1 cellular context compared by ENCODE assay signal in the genomic region with DNA sequence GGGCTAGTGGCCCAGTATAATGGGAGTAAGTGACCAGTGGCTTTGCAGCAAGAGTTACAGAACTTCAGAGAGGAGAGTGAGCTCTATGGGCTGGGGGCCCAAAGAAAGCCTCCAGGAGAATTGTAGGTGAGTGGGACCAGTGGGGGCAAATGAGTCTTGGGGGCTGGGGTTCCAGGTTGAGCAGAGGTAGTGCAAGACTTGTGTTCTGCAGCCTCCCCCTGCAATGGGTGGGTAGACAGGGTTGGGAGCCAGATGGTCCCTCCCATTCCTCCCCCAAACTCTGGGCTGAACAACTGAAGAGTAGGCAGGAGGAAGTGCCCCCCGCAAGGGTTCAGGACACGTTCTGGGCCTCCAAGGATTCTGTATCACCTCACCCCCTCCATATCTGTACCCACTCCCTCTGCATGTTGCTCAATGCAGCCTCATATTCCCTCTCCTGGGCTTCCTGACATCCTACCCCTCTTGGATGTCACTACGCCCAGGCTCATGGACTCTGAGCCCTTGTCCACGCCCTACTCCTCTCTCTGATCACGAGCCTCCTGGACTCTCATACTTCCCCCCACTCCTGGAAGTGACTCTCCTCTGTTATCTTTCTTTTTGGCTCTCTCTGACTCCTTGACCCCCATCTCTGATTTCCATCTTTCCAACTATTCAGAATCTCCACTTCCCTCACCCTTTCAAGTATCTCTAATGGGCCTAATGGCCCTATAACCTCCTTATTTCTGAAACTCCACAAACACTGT.
TF ChIP-seq lines count a peak whose summit lies in the region.

No MANE protein-coding gene starts in this region.

TF ChIP-seq in HepG2, 621 proteins besides CTCF, POLR2A, EP300 and RAD21 (continued from another document and continues in another):
- TF ChIP-seq, protein P1, sequence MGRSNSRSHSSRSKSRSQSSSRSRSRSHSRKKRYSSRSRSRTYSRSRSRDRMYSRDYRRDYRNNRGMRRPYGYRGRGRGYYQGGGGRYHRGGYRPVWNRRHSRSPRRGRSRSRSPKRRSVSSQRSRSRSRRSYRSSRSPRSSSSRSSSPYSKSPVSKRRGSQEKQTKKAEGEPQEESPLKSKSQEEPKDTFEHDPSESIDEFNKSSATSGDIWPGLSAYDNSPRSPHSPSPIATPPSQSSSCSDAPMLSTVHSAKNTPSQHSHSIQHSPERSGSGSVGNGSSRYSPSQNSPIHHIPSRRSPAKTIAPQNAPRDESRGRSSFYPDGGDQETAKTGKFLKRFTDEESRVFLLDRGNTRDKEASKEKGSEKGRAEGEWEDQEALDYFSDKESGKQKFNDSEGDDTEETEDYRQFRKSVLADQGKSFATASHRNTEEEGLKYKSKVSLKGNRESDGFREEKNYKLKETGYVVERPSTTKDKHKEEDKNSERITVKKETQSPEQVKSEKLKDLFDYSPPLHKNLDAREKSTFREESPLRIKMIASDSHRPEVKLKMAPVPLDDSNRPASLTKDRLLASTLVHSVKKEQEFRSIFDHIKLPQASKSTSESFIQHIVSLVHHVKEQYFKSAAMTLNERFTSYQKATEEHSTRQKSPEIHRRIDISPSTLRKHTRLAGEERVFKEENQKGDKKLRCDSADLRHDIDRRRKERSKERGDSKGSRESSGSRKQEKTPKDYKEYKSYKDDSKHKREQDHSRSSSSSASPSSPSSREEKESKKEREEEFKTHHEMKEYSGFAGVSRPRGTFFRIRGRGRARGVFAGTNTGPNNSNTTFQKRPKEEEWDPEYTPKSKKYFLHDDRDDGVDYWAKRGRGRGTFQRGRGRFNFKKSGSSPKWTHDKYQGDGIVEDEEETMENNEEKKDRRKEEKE (IDR thresholded peaks at IDR 0.05): no peak
- TF ChIP-seq ZSCAN29 (CRISPR knock-in tag; conservative IDR thresholded peaks at IDR 0.05) (no peak), MAFK (conservative IDR thresholded peaks at IDR 0.05 in 1 of 2, IDR thresholded peaks at IDR 0.05 in 1 of 2; ENCODE audit: low read length in 2 of 2) (no peak), ZNF782 (CRISPR knock-in tag; IDR thresholded peaks at IDR 0.05; ENCODE audit: borderline replicate concordance) (no peak), ZNF3 (CRISPR knock-in tag; IDR thresholded peaks at IDR 0.05) (no peak), KDM5B (CRISPR knock-in tag; IDR thresholded peaks at IDR 0.05; ENCODE audit: borderline replicate concordance) (peak; percentile 75), ZNF205 (CRISPR knock-in tag; IDR thresholded peaks at IDR 0.05) (peak; percentile 81; the same call in 1 of the 2 replicates), ZNF382 (CRISPR knock-in tag; IDR thresholded peaks at IDR 0.05; ENCODE audit: borderline replicate concordance) (no peak), ZNF615 (CRISPR knock-in tag; IDR thresholded peaks at IDR 0.05; ENCODE audit: borderline replicate concordance) (no peak), ELF4 (CRISPR knock-in tag; IDR thresholded peaks at IDR 0.05; ENCODE audit: borderline replicate concordance) (no peak), ZNF788 (CRISPR knock-in tag; IDR thresholded peaks at IDR 0.05; ENCODE audit: borderline replicate concordance) (peak; percentile 39; the same call in 1 of the 2 replicates), ZFP90 (CRISPR knock-in tag; IDR thresholded peaks at IDR 0.05; ENCODE audit: borderline replicate concordance) (0 out of 2 replicates have a peak, but pooled peaks have one; percentile 43), TCF7 (IDR thresholded peaks at IDR 0.05; ENCODE audit: low read depth) (no peak), ZNF761 (CRISPR knock-in tag; conservative IDR thresholded peaks at IDR 0.05) (no peak), ERF (CRISPR knock-in tag; IDR thresholded peaks at IDR 0.05) (peak; percentile 79), ZNF460 (CRISPR knock-in tag; IDR thresholded peaks at IDR 0.05; ENCODE audit: borderline replicate concordance) (no peak), HNRNPK (IDR thresholded peaks at IDR 0.05; ENCODE audit: low read depth, low read length, poor library complexity, severe bottlenecking) (no peak), ZNF383 (CRISPR knock-in tag; IDR thresholded peaks at IDR 0.05; ENCODE audit: borderline replicate concordance) (no peak), ZNF672 (CRISPR knock-in tag; IDR thresholded peaks at IDR 0.05) (no peak), ZNF75D (CRISPR knock-in tag; IDR thresholded peaks at IDR 0.05; ENCODE audit: borderline replicate concordance) (no peak), ZNF549 (CRISPR knock-in tag; IDR thresholded peaks at IDR 0.05) (no peak), ZNF570 (CRISPR knock-in tag; IDR thresholded peaks at IDR 0.05; ENCODE audit: borderline replicate concordance) (no peak), THAP11 (CRISPR knock-in tag; IDR thresholded peaks at IDR 0.05) (peak; percentile 72), ZNF619 (CRISPR knock-in tag; IDR thresholded peaks at IDR 0.05) (no peak), WIZ (CRISPR knock-in tag; IDR thresholded peaks at IDR 0.05) (no peak), TSC22D2 (CRISPR knock-in tag; IDR thresholded peaks at IDR 0.05; ENCODE audit: borderline replicate concordance) (0 out of 2 replicates have a peak, but pooled peaks have one; percentile 60)
- TF ChIP-seq, protein P2, sequence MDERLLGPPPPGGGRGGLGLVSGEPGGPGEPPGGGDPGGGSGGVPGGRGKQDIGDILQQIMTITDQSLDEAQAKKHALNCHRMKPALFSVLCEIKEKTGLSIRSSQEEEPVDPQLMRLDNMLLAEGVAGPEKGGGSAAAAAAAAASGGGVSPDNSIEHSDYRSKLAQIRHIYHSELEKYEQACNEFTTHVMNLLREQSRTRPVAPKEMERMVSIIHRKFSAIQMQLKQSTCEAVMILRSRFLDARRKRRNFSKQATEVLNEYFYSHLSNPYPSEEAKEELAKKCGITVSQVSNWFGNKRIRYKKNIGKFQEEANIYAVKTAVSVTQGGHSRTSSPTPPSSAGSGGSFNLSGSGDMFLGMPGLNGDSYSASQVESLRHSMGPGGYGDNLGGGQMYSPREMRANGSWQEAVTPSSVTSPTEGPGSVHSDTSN (CRISPR knock-in tag; IDR thresholded peaks at IDR 0.05): no peak
- TF ChIP-seq, protein P3, sequence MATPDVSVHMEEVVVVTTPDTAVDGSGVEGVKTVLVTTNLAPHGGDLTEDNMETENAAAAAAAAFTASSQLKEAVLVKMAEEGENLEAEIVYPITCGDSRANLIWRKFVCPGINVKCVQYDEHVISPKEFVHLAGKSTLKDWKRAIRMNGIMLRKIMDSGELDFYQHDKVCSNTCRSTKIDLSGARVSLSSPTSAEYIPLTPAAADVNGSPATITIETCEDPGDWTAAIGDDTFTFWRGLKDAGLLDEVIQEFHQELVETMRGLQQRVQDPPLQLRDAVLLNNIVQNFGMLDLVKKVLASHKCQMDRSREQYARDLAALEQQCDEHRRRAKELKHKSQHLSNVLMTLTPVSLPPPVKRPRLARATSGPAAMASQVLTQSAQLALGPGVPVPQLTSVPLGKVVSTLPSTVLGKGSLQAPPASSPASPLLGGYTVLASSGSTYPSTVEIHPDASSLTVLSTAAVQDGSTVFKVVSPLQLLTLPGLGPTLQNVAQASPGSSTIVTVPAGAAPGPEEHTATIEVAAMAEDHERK (CRISPR knock-in tag; IDR thresholded peaks at IDR 0.05; ENCODE audit: low read depth): no peak
- TF ChIP-seq, protein P4, sequence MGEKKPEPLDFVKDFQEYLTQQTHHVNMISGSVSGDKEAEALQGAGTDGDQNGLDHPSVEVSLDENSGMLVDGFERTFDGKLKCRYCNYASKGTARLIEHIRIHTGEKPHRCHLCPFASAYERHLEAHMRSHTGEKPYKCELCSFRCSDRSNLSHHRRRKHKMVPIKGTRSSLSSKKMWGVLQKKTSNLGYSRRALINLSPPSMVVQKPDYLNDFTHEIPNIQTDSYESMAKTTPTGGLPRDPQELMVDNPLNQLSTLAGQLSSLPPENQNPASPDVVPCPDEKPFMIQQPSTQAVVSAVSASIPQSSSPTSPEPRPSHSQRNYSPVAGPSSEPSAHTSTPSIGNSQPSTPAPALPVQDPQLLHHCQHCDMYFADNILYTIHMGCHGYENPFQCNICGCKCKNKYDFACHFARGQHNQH (CRISPR knock-in tag; IDR thresholded peaks at IDR 0.05): peak; percentile 76; the same call in 1 of the 2 replicates
- TF ChIP-seq, protein P5, sequence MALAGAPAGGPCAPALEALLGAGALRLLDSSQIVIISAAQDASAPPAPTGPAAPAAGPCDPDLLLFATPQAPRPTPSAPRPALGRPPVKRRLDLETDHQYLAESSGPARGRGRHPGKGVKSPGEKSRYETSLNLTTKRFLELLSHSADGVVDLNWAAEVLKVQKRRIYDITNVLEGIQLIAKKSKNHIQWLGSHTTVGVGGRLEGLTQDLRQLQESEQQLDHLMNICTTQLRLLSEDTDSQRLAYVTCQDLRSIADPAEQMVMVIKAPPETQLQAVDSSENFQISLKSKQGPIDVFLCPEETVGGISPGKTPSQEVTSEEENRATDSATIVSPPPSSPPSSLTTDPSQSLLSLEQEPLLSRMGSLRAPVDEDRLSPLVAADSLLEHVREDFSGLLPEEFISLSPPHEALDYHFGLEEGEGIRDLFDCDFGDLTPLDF (CRISPR knock-in tag; IDR thresholded peaks at IDR 0.05): no peak
- TF ChIP-seq, protein P6, sequence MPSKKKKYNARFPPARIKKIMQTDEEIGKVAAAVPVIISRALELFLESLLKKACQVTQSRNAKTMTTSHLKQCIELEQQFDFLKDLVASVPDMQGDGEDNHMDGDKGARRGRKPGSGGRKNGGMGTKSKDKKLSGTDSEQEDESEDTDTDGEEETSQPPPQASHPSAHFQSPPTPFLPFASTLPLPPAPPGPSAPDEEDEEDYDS (CRISPR knock-in tag; IDR thresholded peaks at IDR 0.05): no peak; the same call in 1 of the 2 replicates
- TF ChIP-seq, protein P7, sequence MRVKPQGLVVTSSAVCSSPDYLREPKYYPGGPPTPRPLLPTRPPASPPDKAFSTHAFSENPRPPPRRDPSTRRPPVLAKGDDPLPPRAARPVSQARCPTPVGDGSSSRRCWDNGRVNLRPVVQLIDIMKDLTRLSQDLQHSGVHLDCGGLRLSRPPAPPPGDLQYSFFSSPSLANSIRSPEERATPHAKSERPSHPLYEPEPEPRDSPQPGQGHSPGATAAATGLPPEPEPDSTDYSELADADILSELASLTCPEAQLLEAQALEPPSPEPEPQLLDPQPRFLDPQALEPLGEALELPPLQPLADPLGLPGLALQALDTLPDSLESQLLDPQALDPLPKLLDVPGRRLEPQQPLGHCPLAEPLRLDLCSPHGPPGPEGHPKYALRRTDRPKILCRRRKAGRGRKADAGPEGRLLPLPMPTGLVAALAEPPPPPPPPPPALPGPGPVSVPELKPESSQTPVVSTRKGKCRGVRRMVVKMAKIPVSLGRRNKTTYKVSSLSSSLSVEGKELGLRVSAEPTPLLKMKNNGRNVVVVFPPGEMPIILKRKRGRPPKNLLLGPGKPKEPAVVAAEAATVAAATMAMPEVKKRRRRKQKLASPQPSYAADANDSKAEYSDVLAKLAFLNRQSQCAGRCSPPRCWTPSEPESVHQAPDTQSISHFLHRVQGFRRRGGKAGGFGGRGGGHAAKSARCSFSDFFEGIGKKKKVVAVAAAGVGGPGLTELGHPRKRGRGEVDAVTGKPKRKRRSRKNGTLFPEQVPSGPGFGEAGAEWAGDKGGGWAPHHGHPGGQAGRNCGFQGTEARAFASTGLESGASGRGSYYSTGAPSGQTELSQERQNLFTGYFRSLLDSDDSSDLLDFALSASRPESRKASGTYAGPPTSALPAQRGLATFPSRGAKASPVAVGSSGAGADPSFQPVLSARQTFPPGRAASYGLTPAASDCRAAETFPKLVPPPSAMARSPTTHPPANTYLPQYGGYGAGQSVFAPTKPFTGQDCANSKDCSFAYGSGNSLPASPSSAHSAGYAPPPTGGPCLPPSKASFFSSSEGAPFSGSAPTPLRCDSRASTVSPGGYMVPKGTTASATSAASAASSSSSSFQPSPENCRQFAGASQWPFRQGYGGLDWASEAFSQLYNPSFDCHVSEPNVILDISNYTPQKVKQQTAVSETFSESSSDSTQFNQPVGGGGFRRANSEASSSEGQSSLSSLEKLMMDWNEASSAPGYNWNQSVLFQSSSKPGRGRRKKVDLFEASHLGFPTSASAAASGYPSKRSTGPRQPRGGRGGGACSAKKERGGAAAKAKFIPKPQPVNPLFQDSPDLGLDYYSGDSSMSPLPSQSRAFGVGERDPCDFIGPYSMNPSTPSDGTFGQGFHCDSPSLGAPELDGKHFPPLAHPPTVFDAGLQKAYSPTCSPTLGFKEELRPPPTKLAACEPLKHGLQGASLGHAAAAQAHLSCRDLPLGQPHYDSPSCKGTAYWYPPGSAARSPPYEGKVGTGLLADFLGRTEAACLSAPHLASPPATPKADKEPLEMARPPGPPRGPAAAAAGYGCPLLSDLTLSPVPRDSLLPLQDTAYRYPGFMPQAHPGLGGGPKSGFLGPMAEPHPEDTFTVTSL (CRISPR knock-in tag; IDR thresholded peaks at IDR 0.05; ENCODE audit: borderline replicate concordance): no peak
- TF ChIP-seq, protein P8, sequence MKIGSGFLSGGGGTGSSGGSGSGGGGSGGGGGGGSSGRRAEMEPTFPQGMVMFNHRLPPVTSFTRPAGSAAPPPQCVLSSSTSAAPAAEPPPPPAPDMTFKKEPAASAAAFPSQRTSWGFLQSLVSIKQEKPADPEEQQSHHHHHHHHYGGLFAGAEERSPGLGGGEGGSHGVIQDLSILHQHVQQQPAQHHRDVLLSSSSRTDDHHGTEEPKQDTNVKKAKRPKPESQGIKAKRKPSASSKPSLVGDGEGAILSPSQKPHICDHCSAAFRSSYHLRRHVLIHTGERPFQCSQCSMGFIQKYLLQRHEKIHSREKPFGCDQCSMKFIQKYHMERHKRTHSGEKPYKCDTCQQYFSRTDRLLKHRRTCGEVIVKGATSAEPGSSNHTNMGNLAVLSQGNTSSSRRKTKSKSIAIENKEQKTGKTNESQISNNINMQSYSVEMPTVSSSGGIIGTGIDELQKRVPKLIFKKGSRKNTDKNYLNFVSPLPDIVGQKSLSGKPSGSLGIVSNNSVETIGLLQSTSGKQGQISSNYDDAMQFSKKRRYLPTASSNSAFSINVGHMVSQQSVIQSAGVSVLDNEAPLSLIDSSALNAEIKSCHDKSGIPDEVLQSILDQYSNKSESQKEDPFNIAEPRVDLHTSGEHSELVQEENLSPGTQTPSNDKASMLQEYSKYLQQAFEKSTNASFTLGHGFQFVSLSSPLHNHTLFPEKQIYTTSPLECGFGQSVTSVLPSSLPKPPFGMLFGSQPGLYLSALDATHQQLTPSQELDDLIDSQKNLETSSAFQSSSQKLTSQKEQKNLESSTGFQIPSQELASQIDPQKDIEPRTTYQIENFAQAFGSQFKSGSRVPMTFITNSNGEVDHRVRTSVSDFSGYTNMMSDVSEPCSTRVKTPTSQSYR (CRISPR knock-in tag; IDR thresholded peaks at IDR 0.05; ENCODE audit: borderline replicate concordance): peak; percentile 84
- TF ChIP-seq, protein P9, sequence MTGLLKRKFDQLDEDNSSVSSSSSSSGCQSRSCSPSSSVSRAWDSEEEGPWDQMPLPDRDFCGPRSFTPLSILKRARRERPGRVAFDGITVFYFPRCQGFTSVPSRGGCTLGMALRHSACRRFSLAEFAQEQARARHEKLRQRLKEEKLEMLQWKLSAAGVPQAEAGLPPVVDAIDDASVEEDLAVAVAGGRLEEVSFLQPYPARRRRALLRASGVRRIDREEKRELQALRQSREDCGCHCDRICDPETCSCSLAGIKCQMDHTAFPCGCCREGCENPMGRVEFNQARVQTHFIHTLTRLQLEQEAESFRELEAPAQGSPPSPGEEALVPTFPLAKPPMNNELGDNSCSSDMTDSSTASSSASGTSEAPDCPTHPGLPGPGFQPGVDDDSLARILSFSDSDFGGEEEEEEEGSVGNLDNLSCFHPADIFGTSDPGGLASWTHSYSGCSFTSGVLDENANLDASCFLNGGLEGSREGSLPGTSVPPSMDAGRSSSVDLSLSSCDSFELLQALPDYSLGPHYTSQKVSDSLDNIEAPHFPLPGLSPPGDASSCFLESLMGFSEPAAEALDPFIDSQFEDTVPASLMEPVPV (CRISPR knock-in tag; IDR thresholded peaks at IDR 0.05): no peak
- TF ChIP-seq, protein P10, sequence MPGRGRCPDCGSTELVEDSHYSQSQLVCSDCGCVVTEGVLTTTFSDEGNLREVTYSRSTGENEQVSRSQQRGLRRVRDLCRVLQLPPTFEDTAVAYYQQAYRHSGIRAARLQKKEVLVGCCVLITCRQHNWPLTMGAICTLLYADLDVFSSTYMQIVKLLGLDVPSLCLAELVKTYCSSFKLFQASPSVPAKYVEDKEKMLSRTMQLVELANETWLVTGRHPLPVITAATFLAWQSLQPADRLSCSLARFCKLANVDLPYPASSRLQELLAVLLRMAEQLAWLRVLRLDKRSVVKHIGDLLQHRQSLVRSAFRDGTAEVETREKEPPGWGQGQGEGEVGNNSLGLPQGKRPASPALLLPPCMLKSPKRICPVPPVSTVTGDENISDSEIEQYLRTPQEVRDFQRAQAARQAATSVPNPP (CRISPR knock-in tag; IDR thresholded peaks at IDR 0.05): no peak
